In the genomic region with DNA sequence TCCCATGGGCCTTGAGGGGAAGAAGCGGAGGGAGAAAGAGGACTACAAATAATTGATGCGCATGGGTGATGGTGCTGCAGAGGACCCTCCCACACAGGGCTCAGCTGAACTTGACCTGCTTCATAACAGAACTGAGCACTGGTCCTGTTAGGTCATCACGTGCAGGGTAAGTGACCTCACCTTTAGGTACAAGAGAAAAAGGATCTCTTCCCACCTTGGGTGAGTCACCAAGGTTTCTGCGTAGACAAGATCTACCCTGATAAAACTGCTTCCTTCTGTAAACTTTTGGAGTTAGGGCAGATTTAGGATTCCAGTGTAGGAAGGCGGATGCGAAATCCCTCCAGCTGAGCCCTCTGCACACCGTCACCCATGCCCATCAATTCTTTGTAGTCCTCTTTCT, we compare ENCODE assay signal across 26 cellular contexts.
DNase-seq lines count a peak whose midpoint lies in the region; ATAC-seq and TF ChIP-seq lines count a peak whose summit lies in the region.
"Had no signal": no experiment of that assay in that cellular context is flagged by ENCODE, and none has a peak within 500 bp of the region (broad histone marks: within the 10 kb centered on the region; RNA-seq: fewer than 3 reads in every experiment).

No MANE protein-coding gene starts in this region.

- CTCF ChIA-PET in PC-3 (lab: Charles Lee): no interaction called here

- H3K27ac Mint-ChIP-seq in chondrocyte (ENCODE audit: unreplicated experiment) (peak overlapping the region; percentile 99), neural progenitor cell (peak overlapping the region; percentile 39)
- H3K27ac Mint-ChIP-seq: activated CD4-positive, alpha-beta memory T cell treated with anti-CD3 and anti-CD28 coated beads, Interleukin-2, amount 10 ng/mL, durations not matched to agents 7 days and 5 days; activated naive CD4-positive, alpha-beta T cell treated with anti-CD3 and anti-CD28 coated beads, Interleukin-2, amount 50 U/mL, for 24 hours; natural killer cell had no signal

- no peaks in the 10 kb centered on the region for H3K36me3 ChIP-seq in BLaER1 treated with 17β-estradiol and CSF1 and Interleukin-3, amounts not matched to agents 10 nM and 100 nM
- H3K36me3 ChIP-seq in PC-3 (ENCODE audit: low read depth, low read length): no peaks in the 10 kb centered on the region
- no peaks in the 10 kb centered on the region for H3K36me3 ChIP-seq in neural progenitor cell
- H3K36me3 ChIP-seq: pancreas, upper lobe of left lung had no signal

- peak; percentile 47 for DNase-seq in PC-3
- peak; percentile 15 for DNase-seq in chondrocyte (ENCODE audit: low spot score)
- DNase-seq in neural progenitor cell (ENCODE audit: low spot score): no peak
- DNase-seq in GM03348 (ENCODE audit: low spot score): no peak
- no peak for DNase-seq in GM13977 (ENCODE audit: low spot score)
- no peak for DNase-seq in NCI-H1092 treated with DMSO at 0.1 percent for 48 hours (lab: John Stamatoyannopoulos, UW)
- no peak for DNase-seq in NCI-H345 treated with DMSO at 0.1 percent for 48 hours (lab: John Stamatoyannopoulos, UW; ENCODE audit: unreplicated experiment)
- DNase-seq: ACHN; activated CD4-positive, alpha-beta memory T cell treated with anti-CD3 and anti-CD28 coated beads, Interleukin-2, amount 10 ng/mL, durations not matched to agents 7 days and 5 days; activated CD8-positive, alpha-beta memory T cell treated with anti-CD3 and anti-CD28 coated beads, Interleukin-2, amount 50 U/mL, for 48 hours; C1 segment of cervical spinal cord; DND-41; Kasumi-1; natural killer cell; NCI-H187; NCI-H524 treated with DMSO at 0.1 percent for 48 hours; pancreas; stimulated activated CD4-positive, alpha-beta T cell treated with anti-CD3 and anti-CD28 coated beads, Interleukin-1b, Interleukin-23, amount 100 ng/mL, for 48 hours; T-helper 1 cell; upper lobe of left lung had no signal

- peak overlapping the region; percentile 61 to 88 (median 80) for H3K4me2 ChIP-seq in BLaER1 treated with 17β-estradiol and CSF1 and Interleukin-3, amounts not matched to agents 10 nM and 100 nM
- H3K4me2 ChIP-seq in PC-3 (ENCODE audit: low read length): no peak overlapping the region
- no peak overlapping the region for H3K4me2 ChIP-seq in neural progenitor cell
- H3K4me2 ChIP-seq: smooth muscle cell had no signal

- H3K36me3 Mint-ChIP-seq in chondrocyte (ENCODE audit: low read depth) (peaks cover 78% of the 10 kb centered on the region), neural progenitor cell (no peaks in the 10 kb centered on the region)
- H3K36me3 Mint-ChIP-seq: activated naive CD4-positive, alpha-beta T cell treated with anti-CD3 and anti-CD28 coated beads, Interleukin-2, amount 50 U/mL, for 24 hours; natural killer cell had no signal

- no peaks in the 10 kb centered on the region for H3K9me3 Mint-ChIP-seq in chondrocyte (ENCODE audit: low read depth)
- H3K9me3 Mint-ChIP-seq in neural progenitor cell: no peaks in the 10 kb centered on the region
- H3K9me3 Mint-ChIP-seq: activated CD4-positive, alpha-beta memory T cell treated with anti-CD3 and anti-CD28 coated beads, Interleukin-2, amount 10 ng/mL, durations not matched to agents 7 days and 5 days; activated naive CD4-positive, alpha-beta T cell treated with anti-CD3 and anti-CD28 coated beads, Interleukin-2, amount 50 U/mL, for 24 hours; central memory CD8-positive, alpha-beta T cell; natural killer cell had no signal

- no peaks in the 10 kb centered on the region for H3K9me3 ChIP-seq in BLaER1 treated with 17β-estradiol and CSF1 and Interleukin-3, amounts not matched to agents 10 nM and 100 nM (replicated peaks in 1 of 11)
- H3K9me3 ChIP-seq in PC-3 (ENCODE audit: low read length) (no peaks in the 10 kb centered on the region), neural progenitor cell (ENCODE audit: low read depth) (no peaks in the 10 kb centered on the region)
- H3K9me3 ChIP-seq: pancreas, upper lobe of left lung had no signal

- POLR2A ChIA-PET in PC-3 (lab: Charles Lee; ENCODE audit: unreplicated experiment): no interaction called here

- no peak for ATAC-seq in PC-3
- ATAC-seq: activated CD4-positive, CD25-positive, alpha-beta regulatory T cell treated with anti-CD3 and anti-CD28 coated beads, Interleukin-2, amount 50 U/mL, for 24 hours; HCT116; natural killer cell; pancreas had no signal

- no peaks in the 10 kb centered on the region for H3K9me2 ChIP-seq in PC-3 (replicated peaks; ENCODE audit: low read length)

- H3F3A ChIP-seq in PC-3 (ENCODE audit: low read length, unreplicated experiment) (no peaks in the 10 kb centered on the region), neural progenitor cell (ENCODE audit: low read depth) (no peaks in the 10 kb centered on the region)

- peaks cover 71 to 97% (median 93%) of the 10 kb centered on the region in 10 experiments for H3K4me1 ChIP-seq in BLaER1 treated with 17β-estradiol and CSF1 and Interleukin-3, amounts not matched to agents 10 nM and 100 nM
- H3K4me1 ChIP-seq in PC-3 (ENCODE audit: insufficient read depth, low read length): no peaks in the 10 kb centered on the region
- H3K4me1 ChIP-seq in neural progenitor cell: no peaks in the 10 kb centered on the region

- intact Hi-C loops in PC-3 (cut with micrococcal nuclease): no loop called here

- in situ Hi-C loops in GM13977 (cut with MboI; ENCODE audit: low pct_unique_long_range_greater_than_20kb, low sequenced_read_pairs, unreplicated experiment): no loop called here

- H3K4me1 Mint-ChIP-seq in chondrocyte (ENCODE audit: low read depth) (peaks cover 98% of the 10 kb centered on the region), neural progenitor cell (peaks cover 38% of the 10 kb centered on the region)
- H3K4me1 Mint-ChIP-seq: activated CD4-positive, alpha-beta memory T cell treated with anti-CD3 and anti-CD28 coated beads, Interleukin-2, amount 10 ng/mL, durations not matched to agents 7 days and 5 days; activated naive CD4-positive, alpha-beta T cell treated with anti-CD3 and anti-CD28 coated beads, Interleukin-2, amount 50 U/mL, for 24 hours; central memory CD8-positive, alpha-beta T cell; natural killer cell had no signal

- no peak overlapping the region for H3K4me3 ChIP-seq in BLaER1 treated with 17β-estradiol and CSF1 and Interleukin-3, amounts not matched to agents 10 nM and 100 nM
- H3K4me3 ChIP-seq in PC-3 (ENCODE audit: low read length) (no peak overlapping the region), neural progenitor cell (no peak overlapping the region)
- H3K4me3 ChIP-seq: pancreas, smooth muscle cell, upper lobe of left lung had no signal

- BruUV-seq in PC-3 (replicated peaks; lab: Mats Ljungman, UMichigan): no TSS peak

- no peak overlapping the region; a peak in 1 of 22 replicates for H3K9ac ChIP-seq in BLaER1 treated with 17β-estradiol and CSF1 and Interleukin-3, amounts not matched to agents 10 nM and 100 nM
- no peak overlapping the region for H3K9ac ChIP-seq in PC-3 (ENCODE audit: low read length)
- no peak overlapping the region for H3K9ac ChIP-seq in neural progenitor cell

- peaks cover 0 to 22% (median 0%) of the 10 kb centered on the region in 11 experiments; a peak in 2 of 22 replicates for H3K27me3 ChIP-seq in BLaER1 treated with 17β-estradiol and CSF1 and Interleukin-3, amounts not matched to agents 10 nM and 100 nM
- no peaks in the 10 kb centered on the region for H3K27me3 ChIP-seq in PC-3 (ENCODE audit: low read length)
- no peaks in the 10 kb centered on the region for H3K27me3 ChIP-seq in neural progenitor cell
- H3K27me3 ChIP-seq: pancreas, upper lobe of left lung had no signal

- no peaks in the 10 kb centered on the region for H3K27me3 Mint-ChIP-seq in chondrocyte (ENCODE audit: low read depth)
- peaks cover 6% of the 10 kb centered on the region for H3K27me3 Mint-ChIP-seq in neural progenitor cell (ENCODE audit: insufficient read depth, low read depth)
- H3K27me3 Mint-ChIP-seq: activated naive CD4-positive, alpha-beta T cell treated with anti-CD3 and anti-CD28 coated beads, Interleukin-2, amount 50 U/mL, for 24 hours had no signal

- H2AFZ ChIP-seq in PC-3 (ENCODE audit: low read length) (no peak overlapping the region), neural progenitor cell (replicated peaks) (no peak overlapping the region)

- H3K79me2 ChIP-seq in PC-3 (ENCODE audit: low read length) (no peaks in the 10 kb centered on the region), neural progenitor cell (ENCODE audit: low read depth) (no peaks in the 10 kb centered on the region)

- no peak for TF ChIP-seq CTCF in PC-3 (conservative IDR thresholded peaks at IDR 0.05; ENCODE audit: low read depth, low read length)
- TF ChIP-seq CTCF in chondrocyte (IDR thresholded peaks at IDR 0.05): no peak
- TF ChIP-seq CTCF in neural progenitor cell (IDR thresholded peaks at IDR 0.05): no peak
- no peak for TF ChIP-seq CTCF in GM13977 (IDR thresholded peaks at IDR 0.05; ENCODE audit: extremely low read depth, insufficient read depth, missing control alignments)

- H4K20me1 ChIP-seq in BLaER1 treated with 17β-estradiol and CSF1 and Interleukin-3, amounts not matched to agents 10 nM and 100 nM: no peaks in the 10 kb centered on the region
- H4K20me1 ChIP-seq in PC-3 (ENCODE audit: low read length) (no peaks in the 10 kb centered on the region), neural progenitor cell (ENCODE audit: low read depth) (no peaks in the 10 kb centered on the region)

- H3K4me3 Mint-ChIP-seq in chondrocyte (ENCODE audit: unreplicated experiment): no peak overlapping the region
- peak overlapping the region; percentile 23 for H3K4me3 Mint-ChIP-seq in neural progenitor cell
- H3K4me3 Mint-ChIP-seq: activated CD4-positive, alpha-beta memory T cell treated with anti-CD3 and anti-CD28 coated beads, Interleukin-2, amount 10 ng/mL, durations not matched to agents 7 days and 5 days; activated naive CD4-positive, alpha-beta T cell treated with anti-CD3 and anti-CD28 coated beads, Interleukin-2, amount 50 U/mL, for 24 hours; central memory CD8-positive, alpha-beta T cell; natural killer cell had no signal

- peak overlapping the region in 1 of 11 experiments; percentile 24; a peak in 1 of 22 replicates for H3K27ac ChIP-seq in BLaER1 treated with 17β-estradiol and CSF1 and Interleukin-3, amounts not matched to agents 10 nM and 100 nM
- H3K27ac ChIP-seq in PC-3 (ENCODE audit: low read length) (no peak overlapping the region), neural progenitor cell (no peak overlapping the region)
- H3K27ac ChIP-seq: pancreas, upper lobe of left lung had no signal

Comparison
In these comparisons a context has a peak if more than half of its experiments do, and no peak if none do; other contexts are left out.
1. H3K4me2 ChIP-seq: peak in BLaER1 treated with 17β-estradiol and CSF1 and Interleukin-3, amounts not matched to agents 10 nM and 100 nM (11 of 11); none in PC-3 (single experiment) and neural progenitor cell (single experiment).
2. DNase-seq: peak in PC-3 (single experiment) and chondrocyte (single experiment); none in neural progenitor cell (single experiment), GM03348 (single experiment), GM13977 (single experiment), NCI-H1092 treated with DMSO at 0.1 percent for 48 hours (single experiment) and NCI-H345 treated with DMSO at 0.1 percent for 48 hours (single experiment).